ENCODE assay signal across 20 cellular contexts in the genomic region with DNA sequence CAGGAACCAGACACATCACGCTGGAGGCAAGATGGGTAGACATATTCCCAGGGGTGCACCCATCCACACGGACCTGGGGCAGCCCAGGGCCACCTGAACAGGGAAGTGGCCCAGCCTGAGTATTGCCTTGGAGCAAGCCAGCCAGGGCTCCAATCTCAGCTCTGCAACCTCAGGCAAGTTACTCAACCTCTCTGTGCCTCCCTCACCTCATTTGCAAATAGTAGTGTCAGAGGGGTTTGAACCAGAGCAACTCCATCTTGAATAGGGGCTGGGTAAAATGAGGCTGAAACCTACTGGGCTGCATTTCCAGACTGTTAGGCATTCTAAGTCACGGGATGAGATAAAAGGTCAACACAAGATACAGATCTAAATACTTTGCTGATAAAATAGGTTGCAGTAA. TPM values are rescaled to one million over a fixed set of nuclear protein-coding genes. Genes with fewer than 3 reads are reported as not detected.
DNase-seq lines count a peak whose midpoint lies in the region; ATAC-seq, FAIRE-seq and TF ChIP-seq lines count a peak whose summit lies in the region.
"Had no signal": no experiment of that assay in that cellular context is flagged by ENCODE, and none has a peak within 500 bp of the region (broad histone marks: within the 10 kb centered on the region; RNA-seq: fewer than 3 reads in every experiment).

No MANE protein-coding gene starts in this region.

- H4K20me1 ChIP-seq in K562 (replicated peaks; ENCODE audit: control insufficient read depth, insufficient read depth, low read length), result no peaks in the 10 kb centered on the region

- H3K27me3 Mint-ChIP-seq in Caco-2 (ENCODE audit: insufficient read depth, unreplicated experiment), result no peaks in the 10 kb centered on the region
- H3K27me3 Mint-ChIP-seq: activated CD8-positive, alpha-beta T cell treated with anti-CD3 and anti-CD28 coated beads for 36 hours; T-cell had no signal

- no peaks in the 10 kb centered on the region for H3K4me1 Mint-ChIP-seq in Caco-2 (ENCODE audit: low read depth, unreplicated experiment)

- peak overlapping the region; percentile 75 for H3K27ac Mint-ChIP-seq in Caco-2 (ENCODE audit: unreplicated experiment)
- H3K27ac Mint-ChIP-seq: activated CD8-positive, alpha-beta T cell treated with anti-CD3 and anti-CD28 coated beads for 36 hours; activated T-helper 2 cell treated with anti-CD3 and anti-CD28 coated beads, Interferon-gamma antibody, Interleukin-2, Interleukin-4, amounts not matched to agents 10 μg/mL and 5 μg/mL and 100 μg/mL, durations not matched to agents 14 hours and 24 hours and 36 hours had no signal

- no peaks in the 10 kb centered on the region for H3K9me1 ChIP-seq in K562 (ENCODE audit: control insufficient read depth, insufficient read depth, low read length)

- no peak for TF ChIP-seq EP300 in K562 (IDR thresholded peaks at IDR 0.05; ENCODE audit: low read length)

- FAIRE-seq in K562 (lab: Jason Lieb, UNC), result no peak

- in situ Hi-C loops in K562 (cut with MboI), result no loop called here

- BruUV-seq in Caco-2 (replicated peaks; lab: Mats Ljungman, UMichigan) (no TSS peak), K562 (replicated peaks; lab: Mats Ljungman, UMichigan) (no TSS peak)

- ATAC-seq in K562, result no peak
- ATAC-seq: activated CD8-positive, alpha-beta T cell treated with anti-CD3 and anti-CD28 coated beads for 36 hours; left colon; T-cell had no signal

- H3K36me3 Mint-ChIP-seq in Caco-2 (ENCODE audit: insufficient read depth, unreplicated experiment), result no peaks in the 10 kb centered on the region
- H3K36me3 Mint-ChIP-seq: T-cell had no signal

- TF ChIP-seq CTCF in Caco-2 (IDR thresholded peaks at IDR 0.05; ENCODE audit: insufficient read depth in 1 of 2, low read depth in 1 of 2, low read length in 1 of 2, severe bottlenecking in 1 of 2, unreplicated experiment in 1 of 2) (no peak), K562 (IDR thresholded peaks at IDR 0.05 in 2 of 3, conservative IDR thresholded peaks at IDR 0.05 in 1 of 3; ENCODE audit: insufficient read depth in 2 of 3, low read depth in 1 of 3, low read length in 3 of 3) (no peak), spleen (IDR thresholded peaks at IDR 0.05 in 8 of 11, conservative IDR thresholded peaks at IDR 0.05 in 3 of 11) (no peak), prostate gland (IDR thresholded peaks at IDR 0.05) (no peak)

- H3K4me3 ChIP-seq in Caco-2 (ENCODE audit: low read depth, low read length) (no peak overlapping the region), K562 (no peak overlapping the region), mesodermal cell (ENCODE audit: extremely low read depth, insufficient read depth, low read length, poor library complexity, severe bottlenecking) (no peak overlapping the region), spleen (no peak overlapping the region), prostate gland (no peak overlapping the region)
- H3K4me3 ChIP-seq: dorsolateral prefrontal cortex had no signal

- H3K4me1 ChIP-seq in Caco-2 (peaks cover 44% of the 10 kb centered on the region), K562 (replicated peaks in 1 of 2; ENCODE audit: control insufficient read depth in 2 of 2, insufficient read depth in 2 of 2, low read length in 2 of 2) (peaks cover 5 to 8% of the 10 kb centered on the region in 2 experiments; a peak in 4 of 5 replicates), mesodermal cell (ENCODE audit: control insufficient read depth, insufficient read depth, low read length, poor library complexity, severe bottlenecking) (peaks cover 19% of the 10 kb centered on the region), spleen (peaks cover 18 to 78% (median 37%) of the 10 kb centered on the region in 6 donors), prostate gland (replicated peaks) (no peaks in the 10 kb centered on the region)

- TF ChIP-seq POLR2A in K562 (conservative IDR thresholded peaks at IDR 0.05) (no peak), spleen (IDR thresholded peaks at IDR 0.05) (no peak), prostate gland (IDR thresholded peaks at IDR 0.05) (no peak)

- H2AFZ ChIP-seq in K562 (ENCODE audit: low read depth, low read length), result no peak overlapping the region

- no peaks in the 10 kb centered on the region for H3K36me3 ChIP-seq in Caco-2 (ENCODE audit: control insufficient read depth, insufficient read depth, low read length)
- no peaks in the 10 kb centered on the region for H3K36me3 ChIP-seq in K562 (ENCODE audit: control insufficient read depth, insufficient read depth, low read length)
- no peaks in the 10 kb centered on the region for H3K36me3 ChIP-seq in mesodermal cell (ENCODE audit: control insufficient read depth, insufficient read depth, low read length)
- H3K36me3 ChIP-seq in spleen, result no peaks in the 10 kb centered on the region
- no peaks in the 10 kb centered on the region for H3K36me3 ChIP-seq in prostate gland

- no peak overlapping the region for H3K27ac ChIP-seq in K562 (ENCODE audit: extremely low read depth, low read depth, low read length)
- H3K27ac ChIP-seq in mesodermal cell (ENCODE audit: low read depth, low read length, severe bottlenecking), result peak overlapping the region; percentile 80
- peak overlapping the region in 7 of 8 donors; percentile 52 to 93 (median 75) for H3K27ac ChIP-seq in spleen
- peak overlapping the region in 1 of 2 donors; percentile 11 for H3K27ac ChIP-seq in prostate gland
- H3K27ac ChIP-seq: VCaP had no signal

- no peak overlapping the region for H3K4me3 Mint-ChIP-seq in Caco-2 (ENCODE audit: unreplicated experiment)
- H3K4me3 Mint-ChIP-seq: activated CD8-positive, alpha-beta T cell treated with anti-CD3 and anti-CD28 coated beads for 36 hours; T-cell had no signal

- H3K9me3 Mint-ChIP-seq in Caco-2 (ENCODE audit: unreplicated experiment), result no peaks in the 10 kb centered on the region
- H3K9me3 Mint-ChIP-seq: activated CD8-positive, alpha-beta T cell treated with anti-CD3 and anti-CD28 coated beads for 36 hours; activated T-helper 2 cell treated with anti-CD3 and anti-CD28 coated beads, Interferon-gamma antibody, Interleukin-2, Interleukin-4, amounts not matched to agents 10 μg/mL and 5 μg/mL and 100 μg/mL, durations not matched to agents 14 hours and 24 hours and 36 hours; T-cell had no signal

- CTCF ChIA-PET in Caco-2 (lab: Charles Lee), result no interaction called here
- CTCF ChIA-PET in K562 (lab: Yijun Ruan, JAX; ENCODE audit: low intra/inter-chr PET ratio), result no interaction called here

- POLR2A ChIA-PET in Caco-2 (lab: Charles Lee) (no interaction called here), K562 (lab: Yijun Ruan, JAX) (no interaction called here)

- no peak for TF ChIP-seq RAD21 in K562 (CRISPR knock-in tag; conservative IDR thresholded peaks at IDR 0.05 in 1 of 2, IDR thresholded peaks at IDR 0.05 in 1 of 2)

- no peak overlapping the region for H3K4me2 ChIP-seq in K562 (ENCODE audit: insufficient read depth, low read length)

- no peaks in the 10 kb centered on the region for H3K79me2 ChIP-seq in K562 (ENCODE audit: control insufficient read depth, insufficient read depth, low read length)

- WGBS in K562 (ENCODE audit: insufficient coverage, low coverage, missing lambda C conversion rate), result 8% methylated on average over 3 of the region's 3 CpGs
- WGBS in mesodermal cell (ENCODE audit: insufficient coverage in 2 of 2), 2 experiments, result 86 to 92% methylated on average over 2 to 3 of the region's 3 CpGs
- WGBS in spleen, 5 donors, result 58 to 100% (median 82%) methylated on average over 1 to 3 of the region's 3 CpGs
- WGBS in prostate gland, result 90% methylated on average over 3 of the region's 3 CpGs

- intact Hi-C loops in Caco-2 (cut with micrococcal nuclease; ENCODE audit: unreplicated experiment), result no loop called here
- intact Hi-C loops in K562 (cut with micrococcal nuclease), result no loop called here
- intact Hi-C loops in spleen (cut with DNase I; ENCODE audit: low total_unique reads), result no loop called here
- intact Hi-C loops in prostate gland (cut with DNase I), result no loop called here

- no peaks in the 10 kb centered on the region for H3K9me3 ChIP-seq in Caco-2
- H3K9me3 ChIP-seq in K562 (replicated peaks; ENCODE audit: control insufficient read depth, insufficient read depth, low read depth, low read length), result no peaks in the 10 kb centered on the region
- no peaks in the 10 kb centered on the region for H3K9me3 ChIP-seq in mesodermal cell (ENCODE audit: control insufficient read depth, low read length)
- H3K9me3 ChIP-seq in spleen, result no peaks in the 10 kb centered on the region
- H3K9me3 ChIP-seq in prostate gland, result no peaks in the 10 kb centered on the region

- DNase-seq in Caco-2 (no peak), K562 (ENCODE audit: extremely low read depth in 1 of 4, low spot score in 3 of 4) (no peak), spleen (no peak), amygdala (lab: John Stamatoyannopoulos, UW) (no peak), prostate gland (ENCODE audit: low spot score) (no peak), NOMO-1 treated with DMSO at 0.1 percent for 48 hours (lab: John Stamatoyannopoulos, UW; ENCODE audit: unreplicated experiment) (no peak)
- no peak for DNase-seq in activated naive CD4-positive, alpha-beta T cell (lab: John Stamatoyannopoulos, UW)
- DNase-seq: activated CD8-positive, alpha-beta T cell treated with anti-CD3 and anti-CD28 coated beads for 36 hours; AML-193; GF-D8; KBM-7; left colon; NCI-H1092 treated with DMSO at 0.1 percent for 48 hours; NCI-H774; stimulated activated CD4-positive, alpha-beta T cell treated with anti-CD3 and anti-CD28 coated beads, Interleukin-4, amount 100 ng/mL, for 4 hours; T-cell had no signal

- no peak overlapping the region for H3K9ac ChIP-seq in K562 (ENCODE audit: insufficient read depth in 1 of 2, low read depth in 2 of 2, low read length in 2 of 2)

- no peaks in the 10 kb centered on the region for H3K27me3 ChIP-seq in Caco-2 (replicated peaks; ENCODE audit: control insufficient read depth, insufficient read depth, low read length)
- H3K27me3 ChIP-seq in K562 (ENCODE audit: control insufficient read depth in 2 of 2, insufficient read depth in 2 of 2, low read length in 2 of 2), result peaks cover 3 to 37% of the 10 kb centered on the region in 2 experiments; a peak in 4 of 5 replicates
- peaks cover 0 to 7% (median 0%) of the 10 kb centered on the region in 7 donors for H3K27me3 ChIP-seq in spleen (replicated peaks in 1 of 7)
- no peaks in the 10 kb centered on the region for H3K27me3 ChIP-seq in prostate gland (replicated peaks; ENCODE audit: insufficient read depth)
- H3K27me3 ChIP-seq: dorsolateral prefrontal cortex had no signal

RNA-seq across cellular contexts. Expression of a gene that starts 35.1 kb away (rescaled TPM):
- total RNA-seq in Caco-2 (2022) (11.1 and 12.8 TPM in 2 replicates), K562 (2014; rRNA removed) (1.4 and 2.4 TPM in 2 replicates), K562 (2014; rRNA removed; fragmentation: Illumina TruSeq; extraction: Trizol) (1.5 and 1.6 TPM in 2 replicates), K562 (2015; rRNA removed; fragmentation: Illumina TruSeq; extraction: Trizol) (2.8 and 3.0 TPM in 2 replicates), K562 (2021) (2.0 and 2.9 TPM in 2 replicates), spleen (10 to 100 TPM; 44.5 to 59.5 (median 49.1) TPM), prostate gland (10 to 100 TPM; 20.8 TPM)
- 0.81 and 2.2 TPM in 2 replicates for total RNA-seq in K562 (2011; cell fraction: chromatin; rRNA removed; ENCODE audit: low replicate concordance)
- total RNA-seq in K562 (2011; cell fraction: nucleolus; rRNA removed), result 1.7 and 2.0 TPM in 2 replicates
- total RNA-seq in K562 (2011; cell fraction: nucleoplasm; rRNA removed), result 1.8 and 2.4 TPM in 2 replicates
- polyA plus RNA-seq in K562 (2011; rRNA removed) (2.2 and 2.3 TPM in 2 replicates), K562 (2014; fragmentation: Illumina TruSeq; extraction: Trizol) (1.9 and 2.6 TPM in 2 replicates), K562 (2014; fragmentation: Nextera tagmentation; extraction: Ambion mirVana) (under 1 TPM; 0.07 to 0.22 TPM), K562 (2014; rRNA removed) (1.9 and 2.5 TPM in 2 replicates), spleen (10 to 100 TPM; 22.3 to 53.7 (median 25.1) TPM)
- polyA plus RNA-seq in K562 (2011; cell fraction: cytosol; rRNA removed), result 2.3 and 2.9 TPM in 2 replicates
- 1.2 and 2.1 TPM in 2 replicates for polyA plus RNA-seq in K562 (2011; cell fraction: nucleus; rRNA removed)
- polyA plus RNA-seq in K562 (2012), result 3.0 and 3.7 TPM in 2 replicates
- 1.4 TPM in 2 replicates for polyA minus RNA-seq in K562 (2011; rRNA and poly(A)+ RNA removed)
- polyA minus RNA-seq in K562 (2011; cell fraction: cytosol; rRNA and poly(A)+ RNA removed), result 0.67 and 1.7 TPM in 2 replicates
- 0.94 and 2.0 TPM in 2 replicates for polyA minus RNA-seq in K562 (2011; cell fraction: nucleus; rRNA and poly(A)+ RNA removed)
- 33.8 TPM for polyA plus RNA-seq in mesodermal cell (2013, experiment 1 of 2)
- 25.9 TPM for polyA plus RNA-seq in mesodermal cell (2013, experiment 2 of 2)

RNA-seq across cellular contexts. Expression of a gene that starts 46.4 kb away (rescaled TPM):
- total RNA-seq in Caco-2 (2022) (47.9 and 60.9 TPM in 2 replicates), K562 (2014; rRNA removed) (4.1 and 6.2 TPM in 2 replicates), K562 (2014; rRNA removed; fragmentation: Illumina TruSeq; extraction: Trizol) (7.5 and 10.0 TPM in 2 replicates), K562 (2015; rRNA removed; fragmentation: Illumina TruSeq; extraction: Trizol) (11.1 and 11.9 TPM in 2 replicates), K562 (2021) (10.8 and 13.9 TPM in 2 replicates), spleen (100 to 1,000 TPM; 114 to 312 (median 190) TPM), prostate gland (100 to 1,000 TPM in 1 of 2 donors, 10 to 100 TPM in 1; 92.5 to 137 TPM)
- total RNA-seq in K562 (2011; cell fraction: chromatin; rRNA removed; ENCODE audit: low replicate concordance), result 1.8 and 3.5 TPM in 2 replicates
- total RNA-seq in K562 (2011; cell fraction: nucleolus; rRNA removed), result 1.3 and 2.8 TPM in 2 replicates
- total RNA-seq in K562 (2011; cell fraction: nucleoplasm; rRNA removed), result 1.2 and 3.2 TPM in 2 replicates
- polyA plus RNA-seq in K562 (2011; rRNA removed) (4.4 and 7.8 TPM in 2 replicates), K562 (2014; fragmentation: Illumina TruSeq; extraction: Trizol) (14.1 and 14.8 TPM in 2 replicates), K562 (2014; fragmentation: Nextera tagmentation; extraction: Ambion mirVana) (10 to 100 TPM; 14.9 to 17.8 TPM), K562 (2014; rRNA removed) (4.9 and 6.8 TPM in 2 replicates), spleen (10 to 100 TPM; 55.8 to 87.4 (median 58.9) TPM)
- 15.6 and 16.4 TPM in 2 replicates for polyA plus RNA-seq in K562 (2011; cell fraction: cytosol; rRNA removed)
- 4.4 and 4.7 TPM in 2 replicates for polyA plus RNA-seq in K562 (2011; cell fraction: nucleus; rRNA removed)
- 14.5 and 40.7 TPM in 2 replicates for polyA plus RNA-seq in K562 (2012)
- 2.9 and 3.1 TPM in 2 replicates for polyA minus RNA-seq in K562 (2011; rRNA and poly(A)+ RNA removed)
- 2.1 and 4.6 TPM in 2 replicates for polyA minus RNA-seq in K562 (2011; cell fraction: cytosol; rRNA and poly(A)+ RNA removed)
- 1.2 and 2.2 TPM in 2 replicates for polyA minus RNA-seq in K562 (2011; cell fraction: nucleus; rRNA and poly(A)+ RNA removed)
- 112 TPM for polyA plus RNA-seq in mesodermal cell (2013, experiment 1 of 2)
- 88.5 TPM for polyA plus RNA-seq in mesodermal cell (2013, experiment 2 of 2)
